ENCODE assay signal across 1 cellular context in genomic region chr17:39702901-39703893, GRCh38.
TF ChIP-seq lines count a peak whose summit lies in the region.

No MANE protein-coding gene starts in this region.

TF ChIP-seq in A549, 52 proteins besides CTCF, POLR2A, EP300 and RAD21 (continued from another document):
- no peak for TF ChIP-seq HMGXB4 (CRISPR knock-in tag; IDR thresholded peaks at IDR 0.05; ENCODE audit: borderline replicate concordance)
- no peak for TF ChIP-seq RFX5 (IDR thresholded peaks at IDR 0.05)
- TF ChIP-seq CHD2 (IDR thresholded peaks at IDR 0.05; ENCODE audit: low read length, partially characterized antibody) = no peak
- TF ChIP-seq GATA3 (IDR thresholded peaks at IDR 0.05; ENCODE audit: borderline replicate concordance) = peak; percentile 91
- no peak for TF ChIP-seq ZSCAN20 (CRISPR knock-in tag; IDR thresholded peaks at IDR 0.05)
- TF ChIP-seq E2F6 (IDR thresholded peaks at IDR 0.05; ENCODE audit: borderline replicate concordance, low read depth) = no peak
- no peak for TF ChIP-seq RCOR1 (IDR thresholded peaks at IDR 0.05; ENCODE audit: low read depth, low read length)
- no peak for TF ChIP-seq POLR2AphosphoS2 (conservative IDR thresholded peaks at IDR 0.05; ENCODE audit: low read length)
- TF ChIP-seq REST (IDR thresholded peaks at IDR 0.05) = no peak
- no peak for TF ChIP-seq KDM1A (IDR thresholded peaks at IDR 0.05; ENCODE audit: low read depth)
- TF ChIP-seq, protein P1, sequence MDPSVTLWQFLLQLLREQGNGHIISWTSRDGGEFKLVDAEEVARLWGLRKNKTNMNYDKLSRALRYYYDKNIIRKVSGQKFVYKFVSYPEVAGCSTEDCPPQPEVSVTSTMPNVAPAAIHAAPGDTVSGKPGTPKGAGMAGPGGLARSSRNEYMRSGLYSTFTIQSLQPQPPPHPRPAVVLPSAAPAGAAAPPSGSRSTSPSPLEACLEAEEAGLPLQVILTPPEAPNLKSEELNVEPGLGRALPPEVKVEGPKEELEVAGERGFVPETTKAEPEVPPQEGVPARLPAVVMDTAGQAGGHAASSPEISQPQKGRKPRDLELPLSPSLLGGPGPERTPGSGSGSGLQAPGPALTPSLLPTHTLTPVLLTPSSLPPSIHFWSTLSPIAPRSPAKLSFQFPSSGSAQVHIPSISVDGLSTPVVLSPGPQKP (IDR thresholded peaks at IDR 0.05; ENCODE audit: low read depth, low read length) = no peak
- 0 out of 2 replicates have a peak, but pooled peaks have one; percentile 46 for TF ChIP-seq RARB (CRISPR knock-in tag; IDR thresholded peaks at IDR 0.05)
- peak; percentile 81; the same call in 2 of the 3 replicates for TF ChIP-seq BCL3 (IDR thresholded peaks at IDR 0.05)
- TF ChIP-seq HEYL (CRISPR knock-in tag; IDR thresholded peaks at IDR 0.05) = no peak
- no peak for TF ChIP-seq RNF2 (IDR thresholded peaks at IDR 0.05; ENCODE audit: borderline replicate concordance, low read depth)
- peak; percentile 47 for TF ChIP-seq JUNB (IDR thresholded peaks at IDR 0.05)
- TF ChIP-seq PBX3 (IDR thresholded peaks at IDR 0.05) = no peak
- peak; percentile 67 to 93 for TF ChIP-seq JUN (IDR thresholded peaks at IDR 0.05)
- no peak for TF ChIP-seq ZC3H11A (IDR thresholded peaks at IDR 0.05)
- no peak for TF ChIP-seq NR3C1 (IDR thresholded peaks at IDR 0.05)
- no peak for TF ChIP-seq HOXB5 (CRISPR knock-in tag; IDR thresholded peaks at IDR 0.05)
- no peak for TF ChIP-seq FOXS1 (CRISPR knock-in tag; IDR thresholded peaks at IDR 0.05)
- TF ChIP-seq MAZ (IDR thresholded peaks at IDR 0.05; ENCODE audit: borderline replicate concordance, low read depth, low read length) = no peak
- TF ChIP-seq PHF8 (IDR thresholded peaks at IDR 0.05; ENCODE audit: borderline replicate concordance, low read depth) = no peak
- TF ChIP-seq HES2 (IDR thresholded peaks at IDR 0.05) = peak; percentile 65; the same call in 1 of the 2 replicates
- no peak for TF ChIP-seq ZFP36 (IDR thresholded peaks at IDR 0.05; ENCODE audit: borderline replicate concordance, partially characterized antibody)
- TF ChIP-seq, protein P2, sequence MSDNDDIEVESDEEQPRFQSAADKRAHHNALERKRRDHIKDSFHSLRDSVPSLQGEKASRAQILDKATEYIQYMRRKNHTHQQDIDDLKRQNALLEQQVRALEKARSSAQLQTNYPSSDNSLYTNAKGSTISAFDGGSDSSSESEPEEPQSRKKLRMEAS (IDR thresholded peaks at IDR 0.05) = peak; percentile 29; the same call in 1 of the 2 replicates
- no peak for TF ChIP-seq MAFK (IDR thresholded peaks at IDR 0.05; ENCODE audit: partially characterized antibody)
- no peak for TF ChIP-seq FOSB (CRISPR knock-in tag; IDR thresholded peaks at IDR 0.05)
- no peak for TF ChIP-seq CHD4 (IDR thresholded peaks at IDR 0.05; ENCODE audit: borderline replicate concordance)
- no peak for TF ChIP-seq ATOH8 (CRISPR knock-in tag; IDR thresholded peaks at IDR 0.05; ENCODE audit: low read depth)
- TF ChIP-seq CBX8 (IDR thresholded peaks at IDR 0.05) = no peak
- TF ChIP-seq TFCP2L1 (CRISPR knock-in tag; IDR thresholded peaks at IDR 0.05) = no peak
- no peak for TF ChIP-seq HOXA7 (CRISPR knock-in tag; IDR thresholded peaks at IDR 0.05)
- TF ChIP-seq HDAC2 (IDR thresholded peaks at IDR 0.05) = no peak
- no peak for TF ChIP-seq CBX2 (IDR thresholded peaks at IDR 0.05; ENCODE audit: borderline replicate concordance, low read depth)
